Comparison of ENCODE assay signal across 27 cellular contexts in genomic region chr5:24712947-24713346, GRCh38.
"Had no signal": no experiment of that assay in that cellular context is flagged by ENCODE, and none has a peak within 500 bp of the region (broad histone marks: within the 10 kb centered on the region; RNA-seq: fewer than 3 reads in every experiment).

No MANE protein-coding gene starts in this region.

- H2AFZ ChIP-seq: neural progenitor cell, parathyroid adenoma had no signal

- H3K27ac ChIP-seq: neural progenitor cell, ovary, parathyroid adenoma, psoas muscle, right lobe of liver, sigmoid colon, stomach, thoracic aorta, thyroid gland, tibial nerve, upper lobe of left lung, vagina had no signal

- H3K27me3 ChIP-seq: neural progenitor cell, ovary, right lobe of liver, sigmoid colon, stomach, thyroid gland, tibial nerve, upper lobe of left lung, vagina had no signal

- H3K9ac ChIP-seq: neural progenitor cell, parathyroid adenoma had no signal

- H3K4me2 ChIP-seq: neural progenitor cell had no signal

- H3K9me3 ChIP-seq: ovary, psoas muscle, right lobe of liver, thoracic aorta, thyroid gland, tibial nerve, upper lobe of left lung, vagina had no signal

- H3K36me3 ChIP-seq: neural progenitor cell, ovary, right lobe of liver, sigmoid colon, stomach, thoracic aorta, thyroid gland, tibial nerve, upper lobe of left lung, vagina had no signal

- H3K79me2 ChIP-seq: parathyroid adenoma had no signal

- DNase-seq: naive thymus-derived CD8-positive, alpha-beta T cell; nephron progenitor cell; occipital lobe; ovary; posterior cingulate gyrus; psoas muscle; right cardiac atrium; right lobe of liver; sigmoid colon; small intestine; stimulated activated CD4-positive, alpha-beta T cell treated with anti-CD3 and anti-CD28 coated beads, Interleukin-15, amount 100 ng/mL, for 24 hours; stimulated activated CD4-positive, alpha-beta T cell treated with anti-CD3 and anti-CD28 coated beads, Interleukin-2, amount 100 ng/mL, for 24 hours; stimulated activated CD4-positive, alpha-beta T cell treated with anti-CD3 and anti-CD28 coated beads, Interleukin-2, amount 100 ng/mL, for 48 hours; stimulated activated CD4-positive, alpha-beta T cell treated with anti-CD3 and anti-CD28 coated beads, Interleukin-4, amount 100 ng/mL, for 24 hours; stimulated activated naive B cell treated with anti-CD40 and anti-IgM and Interleukin-4, amounts not matched to agents 10 μg/mL and 1 μg/mL and 100 μg/mL, for 72 hours; stimulated activated naive CD4-positive, alpha-beta T cell treated with Interleukin-2 at 50 U/mL for 16 hours; stomach; thyroid gland; trophoblast cell; upper lobe of left lung had no signal

- ATAC-seq: naive thymus-derived CD8-positive, alpha-beta T cell; natural killer cell treated with Interleukin-12 subunit alpha and Interleukin-12 subunit beta and Interleukin-15 and Interleukin-18, amount 100 ng/mL, for 72 hours; psoas muscle; right cardiac atrium; right lobe of liver; stimulated activated effector memory CD8-positive, alpha-beta T cell treated with anti-CD3 and anti-CD28 coated beads, Interleukin-12 subunit alpha, Interleukin-12 subunit beta, amount 100 ng/mL, for 72 hours; stimulated activated naive B cell treated with anti-CD40 and anti-IgM and Interleukin-4, amounts not matched to agents 10 μg/mL and 1 μg/mL and 100 μg/mL, for 72 hours had no signal

- H3K4me3 ChIP-seq: neural progenitor cell, ovary, psoas muscle, right lobe of liver, sigmoid colon, stomach, thoracic aorta, thyroid gland, tibial nerve, upper lobe of left lung, vagina had no signal
